8 cellular contexts compared by ENCODE assay signal in the genomic region with DNA sequence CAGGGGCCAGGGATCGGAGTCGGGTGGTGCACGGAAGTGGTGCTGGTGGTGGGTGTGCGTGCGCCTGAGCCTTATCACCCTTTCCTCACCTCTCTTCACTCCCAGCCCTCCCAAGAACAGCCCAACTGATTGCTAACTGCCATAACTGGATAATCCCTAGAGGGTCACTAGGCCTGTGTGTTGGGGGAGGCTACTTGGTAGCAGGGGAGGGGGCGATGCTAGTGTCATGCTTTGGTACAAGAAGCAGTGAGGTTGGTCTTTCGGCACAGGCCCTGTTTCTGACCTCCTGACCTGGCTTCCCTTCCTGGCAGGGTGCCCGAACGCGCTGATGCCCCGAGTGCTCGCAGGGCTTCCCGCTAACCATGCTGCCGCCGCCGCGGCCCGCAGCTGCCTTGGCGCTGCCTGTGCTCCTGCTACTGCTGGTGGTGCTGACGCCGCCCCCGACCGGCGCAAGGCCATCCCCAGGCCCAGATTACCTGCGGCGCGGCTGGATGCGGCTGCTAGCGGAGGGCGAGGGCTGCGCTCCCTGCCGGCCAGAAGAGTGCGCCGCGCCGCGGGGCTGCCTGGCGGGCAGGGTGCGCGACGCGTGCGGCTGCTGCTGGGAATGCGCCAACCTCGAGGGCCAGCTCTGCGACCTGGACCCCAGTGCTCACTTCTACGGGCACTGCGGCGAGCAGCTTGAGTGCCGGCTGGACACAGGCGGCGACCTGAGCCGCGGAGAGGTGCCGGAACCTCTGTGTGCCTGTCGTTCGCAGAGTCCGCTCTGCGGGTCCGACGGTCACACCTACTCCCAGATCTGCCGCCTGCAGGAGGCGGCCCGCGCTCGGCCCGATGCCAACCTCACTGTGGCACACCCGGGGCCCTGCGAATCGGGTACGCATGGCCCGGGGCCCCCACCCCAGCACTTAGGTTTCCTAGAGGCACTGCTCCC. TPM values are rescaled to one million over a fixed set of nuclear protein-coding genes. Genes with fewer than 3 reads are reported as not detected.
DNase-seq lines count a peak whose midpoint lies in the region; ATAC-seq, FAIRE-seq and TF ChIP-seq lines count a peak whose summit lies in the region.

No MANE protein-coding gene starts in this region.

- H3K27me3 Mint-ChIP-seq in activated CD8-positive, alpha-beta T cell treated with anti-CD3 and anti-CD28 coated beads for 36 hours = peaks cover 39% of the 10 kb centered on the region
- peaks cover 39% of the 10 kb centered on the region for H3K27me3 Mint-ChIP-seq in nephron (ENCODE audit: low read depth)

- no peak overlapping the region for H3K27ac Mint-ChIP-seq in activated CD8-positive, alpha-beta T cell treated with anti-CD3 and anti-CD28 coated beads for 36 hours
- H3K27ac Mint-ChIP-seq in nephron = peak overlapping the region; percentile 97 to 98 (median 97)

- TF ChIP-seq CTCF in activated CD8-positive, alpha-beta T cell treated with anti-CD3 and anti-CD28 coated beads for 36 hours (IDR thresholded peaks at IDR 0.05) = peak; percentile 67
- peak; percentile 60 to 68 (median 63) for TF ChIP-seq CTCF in nephron (IDR thresholded peaks at IDR 0.05; ENCODE audit: unreplicated experiment in 3 of 3)

- ATAC-seq in GM18909 (IDR thresholded peaks at IDR 0.05; ENCODE audit: poor library complexity, unreplicated experiment) (peak; percentile 29), GM21526 (IDR thresholded peaks at IDR 0.05; ENCODE audit: low FRiP score, unreplicated experiment) (no peak)
- ATAC-seq in activated CD8-positive, alpha-beta T cell treated with anti-CD3 and anti-CD28 coated beads for 36 hours = peak; percentile 26

- DNase-seq in AG08395 (ENCODE audit: low spot score) (peak; percentile 47), NCI-H2196 treated with DMSO at 0.1 percent for 48 hours (lab: John Stamatoyannopoulos, UW; ENCODE audit: unreplicated experiment) (peak; percentile 11), erythroblast (lab: John Stamatoyannopoulos, UW) (peak; percentile 81 to 83), urothelium cell line (ENCODE audit: low spot score) (peak; percentile 74)
- DNase-seq in activated CD8-positive, alpha-beta T cell treated with anti-CD3 and anti-CD28 coated beads for 36 hours = peak; percentile 64

- POLR2A ChIA-PET in activated CD8-positive, alpha-beta T cell treated with anti-CD3 and anti-CD28 coated beads for 36 hours (lab: Charles Lee) = interaction anchor here (1.0 to 3.1 kb wide), 2 partner anchors 12 to 20 kb away, joined by 3 to 19 read pairs; no protein-coding TSS in a partner anchor

- no peaks in the 10 kb centered on the region for H3K9me3 Mint-ChIP-seq in activated CD8-positive, alpha-beta T cell treated with anti-CD3 and anti-CD28 coated beads for 36 hours
- no peaks in the 10 kb centered on the region for H3K9me3 Mint-ChIP-seq in nephron

- H3K36me3 Mint-ChIP-seq in activated CD8-positive, alpha-beta T cell treated with anti-CD3 and anti-CD28 coated beads for 36 hours (ENCODE audit: low read depth) = no peaks in the 10 kb centered on the region
- no peaks in the 10 kb centered on the region for H3K36me3 Mint-ChIP-seq in nephron (ENCODE audit: low read depth)

- H3K4me3 Mint-ChIP-seq in activated CD8-positive, alpha-beta T cell treated with anti-CD3 and anti-CD28 coated beads for 36 hours = peak overlapping the region; percentile 57
- H3K4me3 Mint-ChIP-seq in nephron = peak overlapping the region; percentile 93 to 94 (median 94)

- CTCF ChIA-PET in activated CD8-positive, alpha-beta T cell treated with anti-CD3 and anti-CD28 coated beads for 36 hours (lab: Charles Lee) = interaction anchor here (0.6 to 23.2 kb wide), 12 partner anchors 9 to 151 kb away, joined by 3 to 655 read pairs (median 4); no protein-coding TSS in a partner anchor

- TF ChIP-seq POLR2A in erythroblast (IDR thresholded peaks at IDR 0.05; ENCODE audit: low read length) = peak; percentile 64

- no peak for FAIRE-seq in urothelium cell line (lab: Jason Lieb, UNC)

- H3K4me1 Mint-ChIP-seq in activated CD8-positive, alpha-beta T cell treated with anti-CD3 and anti-CD28 coated beads for 36 hours (ENCODE audit: low read depth) = peaks cover 32% of the 10 kb centered on the region
- peaks cover 51% of the 10 kb centered on the region for H3K4me1 Mint-ChIP-seq in nephron

- intact Hi-C loops in activated CD8-positive, alpha-beta T cell treated with anti-CD3 and anti-CD28 coated beads for 36 hours (cut with micrococcal nuclease) = no loop called here

RNA-seq across cellular contexts. Expression of gene KAZALD1, which starts 0.7 kb away (rescaled TPM):
- under 1 TPM; 0.72 to 0.90 TPM for total RNA-seq in activated CD8-positive, alpha-beta T cell treated with anti-CD3 and anti-CD28 coated beads for 36 hours

RNA-seq across cellular contexts. Expression of gene SFXN3, which starts 31.5 kb away (rescaled TPM):
- 10 to 100 TPM; 28.8 to 29.6 TPM for total RNA-seq in activated CD8-positive, alpha-beta T cell treated with anti-CD3 and anti-CD28 coated beads for 36 hours

RNA-seq across cellular contexts. Expression of gene PDZD7, which starts 31.6 kb away (rescaled TPM):
- total RNA-seq in activated CD8-positive, alpha-beta T cell treated with anti-CD3 and anti-CD28 coated beads for 36 hours = under 1 TPM; 0.25 to 0.65 TPM

Comparison
In these comparisons a context has a peak if more than half of its experiments do, and no peak if none do; other contexts are left out.
1. DNase-seq: peak in every context shown above with its lines; median percentile 82 in erythroblast; 74 in urothelium cell line; 64 in activated CD8-positive, alpha-beta T cell treated with anti-CD3 and anti-CD28 coated beads for 36 hours; 47 in AG08395; 11 in NCI-H2196 treated with DMSO at 0.1 percent for 48 hours.